ENCODE assay signal across 1 cellular context in the genomic region with DNA sequence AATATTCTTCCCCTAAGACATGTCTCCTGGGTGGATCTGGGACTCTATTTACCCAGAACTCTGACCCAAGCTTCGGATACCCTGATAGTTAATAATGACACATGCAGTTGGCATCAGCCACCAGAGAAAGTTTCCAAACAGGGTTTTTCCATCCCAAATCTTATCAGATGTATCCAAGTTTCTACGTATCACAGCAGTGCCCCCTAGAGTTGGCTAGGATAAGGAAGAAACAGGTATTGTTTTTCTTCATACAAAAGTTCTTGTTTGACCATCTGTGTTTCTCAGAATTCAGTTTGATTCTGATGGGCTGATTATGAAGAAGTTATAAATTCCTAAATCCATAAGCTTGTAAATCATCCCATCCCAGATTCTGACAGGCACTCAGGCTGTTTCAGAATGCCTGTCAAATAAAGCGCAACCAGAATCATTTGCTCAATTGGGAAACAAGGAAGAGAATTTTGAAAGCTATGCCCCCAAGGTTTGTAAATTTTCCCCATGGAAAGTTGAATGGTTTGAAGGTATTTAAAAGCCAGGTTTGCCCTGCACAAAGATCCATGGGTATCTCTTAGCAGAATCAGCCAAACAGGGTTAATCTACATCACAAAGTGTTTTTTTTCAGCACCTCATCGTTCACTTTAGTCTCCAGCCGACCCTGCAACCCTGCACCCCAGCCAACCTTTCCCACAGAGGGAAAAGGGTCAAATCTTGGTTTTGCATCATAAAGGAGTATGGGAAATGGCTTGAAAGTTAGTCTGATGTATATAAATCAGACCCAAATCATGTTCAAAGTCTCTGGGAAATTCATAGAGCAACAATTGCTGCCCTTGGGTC.
TF ChIP-seq lines count a peak whose summit lies in the region.

No MANE protein-coding gene starts in this region.

TF ChIP-seq in GM12878, 131 proteins besides CTCF, POLR2A, EP300 and RAD21 (continued from another document):
- TF ChIP-seq, protein P1, sequence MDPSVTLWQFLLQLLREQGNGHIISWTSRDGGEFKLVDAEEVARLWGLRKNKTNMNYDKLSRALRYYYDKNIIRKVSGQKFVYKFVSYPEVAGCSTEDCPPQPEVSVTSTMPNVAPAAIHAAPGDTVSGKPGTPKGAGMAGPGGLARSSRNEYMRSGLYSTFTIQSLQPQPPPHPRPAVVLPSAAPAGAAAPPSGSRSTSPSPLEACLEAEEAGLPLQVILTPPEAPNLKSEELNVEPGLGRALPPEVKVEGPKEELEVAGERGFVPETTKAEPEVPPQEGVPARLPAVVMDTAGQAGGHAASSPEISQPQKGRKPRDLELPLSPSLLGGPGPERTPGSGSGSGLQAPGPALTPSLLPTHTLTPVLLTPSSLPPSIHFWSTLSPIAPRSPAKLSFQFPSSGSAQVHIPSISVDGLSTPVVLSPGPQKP (IDR thresholded peaks at IDR 0.05; ENCODE audit: low read depth, low read length): no peak
- TF ChIP-seq ZNF274 (IDR thresholded peaks at IDR 0.05; ENCODE audit: insufficient read depth, insufficient read length) (no peak), BRCA1 (IDR thresholded peaks at IDR 0.05; ENCODE audit: low read depth, low read length) (no peak)
